Comparison of ENCODE assay signal across 11 cellular contexts in the genomic region with DNA sequence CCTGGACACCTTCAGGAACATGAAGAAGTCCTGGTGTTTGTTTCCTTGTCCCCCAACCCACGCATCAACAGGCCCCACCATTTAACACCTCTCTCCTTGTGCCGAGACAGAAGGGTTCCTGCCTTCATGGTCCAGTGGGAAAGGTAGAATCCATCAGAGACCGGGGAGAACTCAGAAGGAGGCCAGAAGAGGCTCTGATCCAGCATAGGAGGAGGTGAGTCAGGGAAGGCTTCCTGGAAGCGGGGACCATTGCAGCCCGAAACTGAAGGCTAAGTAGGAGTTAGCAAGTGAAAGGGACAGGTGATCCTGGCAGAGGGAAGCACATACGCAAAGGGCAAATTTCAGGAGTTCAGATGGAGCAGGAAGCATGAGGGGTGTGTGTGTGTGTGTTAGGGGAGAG. TPM values are rescaled to one million over a fixed set of nuclear protein-coding genes. Genes with fewer than 3 reads are reported as not detected.
DNase-seq lines count a peak whose midpoint lies in the region; ATAC-seq and TF ChIP-seq lines count a peak whose summit lies in the region.
"Had no signal": no experiment of that assay in that cellular context is flagged by ENCODE, and none has a peak within 500 bp of the region (broad histone marks: within the 10 kb centered on the region; RNA-seq: fewer than 3 reads in every experiment).

No MANE protein-coding gene starts in this region.

- POLR2A ChIA-PET in CD8-positive, alpha-beta memory T cell (lab: Charles Lee): no interaction called here
- POLR2A ChIA-PET in naive thymus-derived CD4-positive, alpha-beta T cell (lab: Charles Lee): no interaction called here

- TF ChIP-seq CTCF in WERI-Rb-1 (IDR thresholded peaks at IDR 0.05; ENCODE audit: low read depth, low read length): no peak

- CTCF ChIA-PET in CD8-positive, alpha-beta memory T cell (lab: Charles Lee): interaction anchor here (1.4 to 1.9 kb wide), 2 partner anchors 52 to 80 kb away, joined by 4 to 5 read pairs; no protein-coding TSS in a partner anchor
- CTCF ChIA-PET in naive thymus-derived CD4-positive, alpha-beta T cell (lab: Charles Lee): interaction anchor here (0.7 to 1.4 kb wide), 2 partner anchors 78 to 79 kb away, joined by 3 to 4 read pairs; no protein-coding TSS in a partner anchor

- no peaks in the 10 kb centered on the region for H3K27me3 ChIP-seq in CD8-positive, alpha-beta memory T cell (ENCODE audit: insufficient read depth, low read length, poor library complexity, severe bottlenecking)
- no peaks in the 10 kb centered on the region for H3K27me3 ChIP-seq in naive thymus-derived CD4-positive, alpha-beta T cell (ENCODE audit: control insufficient read depth in 2 of 2, insufficient read depth in 2 of 2, low read length in 2 of 2)
- H3K27me3 ChIP-seq in WERI-Rb-1 (ENCODE audit: insufficient read depth, low read depth, severe bottlenecking): no peaks in the 10 kb centered on the region
- H3K27me3 ChIP-seq: thyroid gland had no signal

- peak; percentile 12 for ATAC-seq in GM21447 (IDR thresholded peaks at IDR 0.05; ENCODE audit: unreplicated experiment)
- peak; percentile 67 for ATAC-seq in activated T-helper 17 cell treated with anti-CD3 and anti-CD28 coated beads, Interleukin-2, amount 50 U/mL, for 72 hours (replicated peaks)
- no peak for ATAC-seq in naive thymus-derived CD4-positive, alpha-beta T cell
- no peak for ATAC-seq in SK-N-SH treated with all-trans-retinoic acid at 6 μM for 48 hours
- ATAC-seq: left ventricle myocardium superior had no signal

- peak overlapping the region; percentile 71 to 99 (median 95) for H3K27ac Mint-ChIP-seq in CD8-positive, alpha-beta memory T cell
- H3K27ac Mint-ChIP-seq in activated T-helper 17 cell treated with anti-CD3 and anti-CD28 coated beads, Interleukin-2, amount 50 U/mL, for 72 hours: peak overlapping the region; percentile 84
- peak overlapping the region; percentile 89 to 98 (median 96) for H3K27ac Mint-ChIP-seq in naive thymus-derived CD4-positive, alpha-beta T cell

- peaks cover 24 to 40% (median 24%) of the 10 kb centered on the region in 3 donors for H3K4me1 Mint-ChIP-seq in CD8-positive, alpha-beta memory T cell
- peaks cover 5% of the 10 kb centered on the region for H3K4me1 Mint-ChIP-seq in activated T-helper 17 cell treated with anti-CD3 and anti-CD28 coated beads, Interleukin-2, amount 50 U/mL, for 72 hours
- H3K4me1 Mint-ChIP-seq in naive thymus-derived CD4-positive, alpha-beta T cell: peaks cover 11 to 51% (median 35%) of the 10 kb centered on the region in 7 donors

- peak overlapping the region; percentile 90 to 98 (median 97) for H3K4me3 Mint-ChIP-seq in CD8-positive, alpha-beta memory T cell
- peak overlapping the region; percentile 86 for H3K4me3 Mint-ChIP-seq in activated T-helper 17 cell treated with anti-CD3 and anti-CD28 coated beads, Interleukin-2, amount 50 U/mL, for 72 hours
- peak overlapping the region; percentile 93 to 100 (median 98) for H3K4me3 Mint-ChIP-seq in naive thymus-derived CD4-positive, alpha-beta T cell

- intact Hi-C loops in naive thymus-derived CD4-positive, alpha-beta T cell (cut with micrococcal nuclease): loop anchor here in 1 of 2 donors (1.0 kb wide), 1 partner anchor 70 kb away; no protein-coding TSS in a partner anchor

- no peaks in the 10 kb centered on the region for H3K9me3 ChIP-seq in CD8-positive, alpha-beta memory T cell (ENCODE audit: low read length)
- H3K9me3 ChIP-seq in naive thymus-derived CD4-positive, alpha-beta T cell (ENCODE audit: control insufficient read depth in 2 of 3, low read length in 3 of 3): no peaks in the 10 kb centered on the region
- no peaks in the 10 kb centered on the region for H3K9me3 ChIP-seq in WERI-Rb-1 (ENCODE audit: severe bottlenecking)
- H3K9me3 ChIP-seq: thyroid gland had no signal

- peak overlapping the region; percentile 53 for H3K27ac ChIP-seq in CD8-positive, alpha-beta memory T cell (ENCODE audit: low read depth, low read length)
- H3K27ac ChIP-seq in naive thymus-derived CD4-positive, alpha-beta T cell (ENCODE audit: low read depth, low read length): peak overlapping the region; percentile 80
- H3K27ac ChIP-seq in WERI-Rb-1: no peak overlapping the region
- H3K27ac ChIP-seq: thyroid gland had no signal

- DNase-seq in CD8-positive, alpha-beta memory T cell: no peak
- DNase-seq in naive thymus-derived CD4-positive, alpha-beta T cell: no peak
- DNase-seq in activated effector memory CD4-positive, alpha-beta T cell treated with Interleukin-2 at 50 U/mL for 16 hours: no peak
- no peak for DNase-seq in WERI-Rb-1
- DNase-seq: dermis blood vessel endothelial cell, left ventricle myocardium superior, NCI-H2081 treated with DMSO at 0.1 percent for 48 hours, thyroid gland had no signal

- H3K4me1 ChIP-seq in CD8-positive, alpha-beta memory T cell (ENCODE audit: insufficient read depth, low read length): peaks cover 32% of the 10 kb centered on the region
- H3K4me1 ChIP-seq in naive thymus-derived CD4-positive, alpha-beta T cell (ENCODE audit: control insufficient read depth in 2 of 2, insufficient read depth in 2 of 2, low read length in 2 of 2): peaks cover 21 to 30% of the 10 kb centered on the region in 2 donors

- no peaks in the 10 kb centered on the region for H3K27me3 Mint-ChIP-seq in CD8-positive, alpha-beta memory T cell
- no peaks in the 10 kb centered on the region for H3K27me3 Mint-ChIP-seq in activated T-helper 17 cell treated with anti-CD3 and anti-CD28 coated beads, Interleukin-2, amount 50 U/mL, for 72 hours
- H3K27me3 Mint-ChIP-seq in naive thymus-derived CD4-positive, alpha-beta T cell: no peaks in the 10 kb centered on the region

- H3K36me3 Mint-ChIP-seq in CD8-positive, alpha-beta memory T cell: peaks cover 0 to 26% (median 0%) of the 10 kb centered on the region in 3 donors
- H3K36me3 Mint-ChIP-seq in activated T-helper 17 cell treated with anti-CD3 and anti-CD28 coated beads, Interleukin-2, amount 50 U/mL, for 72 hours (ENCODE audit: low read depth): peaks cover 42% of the 10 kb centered on the region
- peaks cover 0 to 6% (median 0%) of the 10 kb centered on the region in 5 donors for H3K36me3 Mint-ChIP-seq in naive thymus-derived CD4-positive, alpha-beta T cell

- peaks cover 6% of the 10 kb centered on the region for H3K36me3 ChIP-seq in CD8-positive, alpha-beta memory T cell (ENCODE audit: insufficient read depth, low read length)
- H3K36me3 ChIP-seq in naive thymus-derived CD4-positive, alpha-beta T cell (ENCODE audit: control insufficient read depth in 2 of 3, insufficient read depth in 3 of 3, low read length in 3 of 3): peaks cover 0 to 24% (median 0%) of the 10 kb centered on the region in 3 experiments
- peaks cover 7% of the 10 kb centered on the region for H3K36me3 ChIP-seq in WERI-Rb-1
- H3K36me3 ChIP-seq: thyroid gland had no signal

- H3K4me3 ChIP-seq in CD8-positive, alpha-beta memory T cell (ENCODE audit: low read length): peak overlapping the region; percentile 82
- peak overlapping the region; percentile 57 for H3K4me3 ChIP-seq in naive thymus-derived CD4-positive, alpha-beta T cell (ENCODE audit: low read length)
- no peak overlapping the region for H3K4me3 ChIP-seq in WERI-Rb-1 (ENCODE audit: low read depth, low read length)
- H3K4me3 ChIP-seq: thyroid gland had no signal

- H3K9me3 Mint-ChIP-seq in CD8-positive, alpha-beta memory T cell: no peaks in the 10 kb centered on the region
- H3K9me3 Mint-ChIP-seq in activated T-helper 17 cell treated with anti-CD3 and anti-CD28 coated beads, Interleukin-2, amount 50 U/mL, for 72 hours: no peaks in the 10 kb centered on the region
- no peaks in the 10 kb centered on the region for H3K9me3 Mint-ChIP-seq in naive thymus-derived CD4-positive, alpha-beta T cell

TF ChIP-seq in SK-N-SH treated with all-trans-retinoic acid at 6 μM for 48 hours, 23 proteins besides CTCF, POLR2A, EP300 and RAD21 (continues in another document):
- TF ChIP-seq BACH2 (CRISPR knock-in tag; IDR thresholded peaks at IDR 0.05; ENCODE audit: borderline replicate concordance) (no peak), TOX (CRISPR knock-in tag; IDR thresholded peaks at IDR 0.05; ENCODE audit: borderline replicate concordance) (no peak), ISL1 (CRISPR knock-in tag; IDR thresholded peaks at IDR 0.05) (no peak), GLIS3 (CRISPR knock-in tag; IDR thresholded peaks at IDR 0.05) (no peak), RARB (CRISPR knock-in tag; IDR thresholded peaks at IDR 0.05) (no peak)

RNA-seq across cellular contexts. Expression of a gene that starts 0.5 kb away (rescaled TPM):
- total RNA-seq in CD8-positive, alpha-beta memory T cell: 10 to 100 TPM; 83.0 to 89.1 TPM
- 244 TPM for polyA plus RNA-seq in CD8-positive, alpha-beta memory T cell
- 100 to 1,000 TPM; 144 to 228 TPM for total RNA-seq in activated T-helper 17 cell treated with anti-CD3 and anti-CD28 coated beads, Interleukin-2, amount 50 U/mL, for 72 hours
- 100 to 1,000 TPM; 165 to 202 (median 189) TPM for total RNA-seq in naive thymus-derived CD4-positive, alpha-beta T cell
- polyA plus RNA-seq in naive thymus-derived CD4-positive, alpha-beta T cell: 100 to 1,000 TPM; 229 to 244 TPM

RNA-seq across cellular contexts. Expression of a gene that starts 5.6 kb away (rescaled TPM):
- 10 to 100 TPM; 91.5 to 98.5 TPM for total RNA-seq in CD8-positive, alpha-beta memory T cell
- polyA plus RNA-seq in CD8-positive, alpha-beta memory T cell: 24.1 TPM
- 10 to 100 TPM; 66.3 to 88.7 TPM for total RNA-seq in activated T-helper 17 cell treated with anti-CD3 and anti-CD28 coated beads, Interleukin-2, amount 50 U/mL, for 72 hours
- total RNA-seq in naive thymus-derived CD4-positive, alpha-beta T cell: 10 to 100 TPM; 43.2 to 81.1 (median 50.2) TPM
- polyA plus RNA-seq in naive thymus-derived CD4-positive, alpha-beta T cell: 10 to 100 TPM; 15.6 to 31.9 TPM

RNA-seq across cellular contexts. Expression of a gene that starts 23.1 kb away (rescaled TPM):
- 10 to 100 TPM; 29.6 to 30.0 TPM for total RNA-seq in CD8-positive, alpha-beta memory T cell
- polyA plus RNA-seq in CD8-positive, alpha-beta memory T cell: 16.1 TPM
- total RNA-seq in activated T-helper 17 cell treated with anti-CD3 and anti-CD28 coated beads, Interleukin-2, amount 50 U/mL, for 72 hours: 10 to 100 TPM; 12.3 to 20.1 TPM
- 10 to 100 TPM in 2 of 5 experiments, 1 to 10 TPM in 3; 5.7 to 10.5 (median 9.3) TPM for total RNA-seq in naive thymus-derived CD4-positive, alpha-beta T cell
- 10 to 100 TPM; 18.3 to 19.4 TPM for polyA plus RNA-seq in naive thymus-derived CD4-positive, alpha-beta T cell

RNA-seq across cellular contexts. Expression of a gene that starts 29.3 kb away (rescaled TPM):
- 1 to 10 TPM; 5.6 to 7.3 TPM for total RNA-seq in CD8-positive, alpha-beta memory T cell
- polyA plus RNA-seq in CD8-positive, alpha-beta memory T cell: 0.56 TPM
- 1 to 10 TPM; 5.4 to 6.6 TPM for total RNA-seq in activated T-helper 17 cell treated with anti-CD3 and anti-CD28 coated beads, Interleukin-2, amount 50 U/mL, for 72 hours
- 10 to 100 TPM in 1 of 5 experiments, 1 to 10 TPM in 4; 1.2 to 11.4 (median 6.2) TPM for total RNA-seq in naive thymus-derived CD4-positive, alpha-beta T cell
- polyA plus RNA-seq in naive thymus-derived CD4-positive, alpha-beta T cell: under 1 TPM in 1 of 2 donors, not detected in 1; 0.22 TPM

RNA-seq across cellular contexts. Expression of a gene that starts 41.4 kb away (rescaled TPM):
- total RNA-seq in CD8-positive, alpha-beta memory T cell: 100 to 1,000 TPM; 210 to 212 TPM
- polyA plus RNA-seq in CD8-positive, alpha-beta memory T cell: 74.4 TPM
- total RNA-seq in activated T-helper 17 cell treated with anti-CD3 and anti-CD28 coated beads, Interleukin-2, amount 50 U/mL, for 72 hours: 100 to 1,000 TPM; 221 to 245 TPM
- total RNA-seq in naive thymus-derived CD4-positive, alpha-beta T cell: 100 to 1,000 TPM; 224 to 346 (median 284) TPM
- 10 to 100 TPM; 45.4 to 55.6 TPM for polyA plus RNA-seq in naive thymus-derived CD4-positive, alpha-beta T cell

Comparison
In these comparisons a context has a peak if more than half of its experiments do, and no peak if none do; other contexts are left out.
1. ATAC-seq: peak in GM21447 (single experiment) and activated T-helper 17 cell treated with anti-CD3 and anti-CD28 coated beads, Interleukin-2, amount 50 U/mL, for 72 hours (single experiment); none in naive thymus-derived CD4-positive, alpha-beta T cell (single experiment) and SK-N-SH treated with all-trans-retinoic acid at 6 μM for 48 hours (single experiment).
2. Peak in every context shown above with its lines, with median percentiles within 50 percentile points of each other: H3K27ac Mint-ChIP-seq and H3K4me3 Mint-ChIP-seq.